Comparison of ENCODE assay signal across 14 cellular contexts in the genomic region with DNA sequence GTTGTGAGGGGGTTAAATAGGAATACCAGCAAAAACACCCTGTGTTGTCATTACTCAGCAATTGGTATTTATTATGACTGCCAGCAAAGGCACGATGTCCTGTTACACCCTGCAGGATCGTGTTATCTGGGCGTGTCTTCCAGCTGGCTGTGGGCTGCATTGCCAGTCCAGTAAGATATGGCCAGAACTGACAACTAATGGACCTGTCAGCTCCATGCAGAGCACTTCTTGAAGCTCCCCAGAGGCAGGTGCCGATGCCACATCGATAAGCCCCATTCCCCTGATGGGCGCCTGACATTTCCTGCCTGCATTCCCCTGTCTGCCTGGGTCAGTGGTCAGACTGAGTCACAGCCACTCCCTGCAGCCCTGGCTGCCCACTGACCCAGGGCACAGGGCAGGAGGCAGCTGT.
A peak's percentile ranks its signal among the peaks of the same experiment; 100 is the strongest.
DNase-seq lines count a peak whose midpoint lies in the region; ATAC-seq, FAIRE-seq and TF ChIP-seq lines count a peak whose summit lies in the region.
"Had no signal": no experiment of that assay in that cellular context is flagged by ENCODE, and none has a peak within 500 bp of the region (broad histone marks: within the 10 kb centered on the region; RNA-seq: fewer than 3 reads in every experiment).

No MANE protein-coding gene starts in this region.

- H3K4me1 ChIP-seq in astrocyte (ENCODE audit: insufficient read depth, low read length), result no peaks in the 10 kb centered on the region
- peaks cover 17% of the 10 kb centered on the region for H3K4me1 ChIP-seq in hepatocyte (ENCODE audit: insufficient read depth)
- H3K4me1 ChIP-seq: adrenal gland, SJSA1 had no signal

- H3K4me2 ChIP-seq in astrocyte (ENCODE audit: low read length) (no peak overlapping the region), hepatocyte (peak overlapping the region; percentile 13)

- H3K9me3 ChIP-seq in astrocyte (ENCODE audit: insufficient read depth, low read depth, low read length), result no peaks in the 10 kb centered on the region
- H3K9me3 ChIP-seq in hepatocyte (ENCODE audit: low read depth), result no peaks in the 10 kb centered on the region
- H3K9me3 ChIP-seq: adrenal gland, esophagus squamous epithelium, SJSA1 had no signal

- intact Hi-C loops in Right ventricle myocardium inferior (cut with DNase I) (no loop called here), cardiac septum (cut with DNase I) (no loop called here)

- H3K36me3 Mint-ChIP-seq in astrocyte (ENCODE audit: low read depth, unreplicated experiment), result no peaks in the 10 kb centered on the region
- H3K36me3 Mint-ChIP-seq: stimulated activated effector memory CD8-positive, alpha-beta T cell treated with anti-CD3 and anti-CD28 coated beads, Interleukin-12 subunit alpha, Interleukin-12 subunit beta, amount 100 ng/mL, for 72 hours had no signal

- DNase-seq in Right ventricle myocardium inferior (ENCODE audit: missing footprints), result no peak
- no peak for DNase-seq in cardiac septum (ENCODE audit: low spot score)
- DNase-seq in astrocyte (ENCODE audit: low read depth), result peak; percentile 18
- DNase-seq in hepatocyte (ENCODE audit: low spot score), result peak; percentile 51
- DNase-seq in central memory CD4-positive, alpha-beta T cell, result no peak
- no peak for DNase-seq in SKM-1 (lab: John Stamatoyannopoulos, UW; ENCODE audit: unreplicated experiment)
- DNase-seq: activated CD4-positive, alpha-beta memory T cell treated with anti-CD3 and anti-CD28 coated beads, Interleukin-2, amount 10 ng/mL, durations not matched to agents 7 days and 5 days; esophagus squamous epithelium; midbrain had no signal

- WGBS in hepatocyte (ENCODE audit: low lambda C conversion rate, missing lambda C conversion rate), result 24% methylated on average over 6 of the region's 6 CpGs

- H4K20me1 ChIP-seq in astrocyte (ENCODE audit: insufficient read depth, low read length), result no peaks in the 10 kb centered on the region
- H4K20me1 ChIP-seq in hepatocyte (ENCODE audit: insufficient read depth, poor library complexity, severe bottlenecking), result no peaks in the 10 kb centered on the region

- H3K9ac ChIP-seq in astrocyte (ENCODE audit: low read length), result no peak overlapping the region

- H3K79me2 ChIP-seq in astrocyte (ENCODE audit: insufficient read depth, low read length) (no peaks in the 10 kb centered on the region), hepatocyte (no peaks in the 10 kb centered on the region)

- H3K27me3 Mint-ChIP-seq in astrocyte (ENCODE audit: low read depth, unreplicated experiment), result peaks cover 23% of the 10 kb centered on the region

- H3K4me3 ChIP-seq in astrocyte (ENCODE audit: insufficient read depth, low read depth, low read length) (no peak overlapping the region), hepatocyte (no peak overlapping the region)
- H3K4me3 ChIP-seq: adrenal gland, esophagus squamous epithelium, SJSA1 had no signal

- H3K4me3 Mint-ChIP-seq in astrocyte (ENCODE audit: unreplicated experiment), result no peak overlapping the region
- H3K4me3 Mint-ChIP-seq: activated CD4-positive, alpha-beta memory T cell treated with anti-CD3 and anti-CD28 coated beads, Interleukin-2, amount 10 ng/mL, durations not matched to agents 7 days and 5 days; stimulated activated effector memory CD8-positive, alpha-beta T cell treated with anti-CD3 and anti-CD28 coated beads, Interleukin-12 subunit alpha, Interleukin-12 subunit beta, amount 100 ng/mL, for 72 hours had no signal

- H3K27me3 ChIP-seq in astrocyte (ENCODE audit: insufficient read depth, low read length) (peaks cover 3% of the 10 kb centered on the region), hepatocyte (no peaks in the 10 kb centered on the region)
- H3K27me3 ChIP-seq: adrenal gland, SJSA1 had no signal

- no peak for TF ChIP-seq CTCF in astrocyte (IDR thresholded peaks at IDR 0.05; ENCODE audit: insufficient read depth, low read depth, low read length)
- TF ChIP-seq CTCF in hepatocyte (IDR thresholded peaks at IDR 0.05; ENCODE audit: poor library complexity), result no peak

- H3K4me1 Mint-ChIP-seq in astrocyte (ENCODE audit: low read depth, unreplicated experiment), result peaks cover 24% of the 10 kb centered on the region
- H3K4me1 Mint-ChIP-seq: activated CD4-positive, alpha-beta memory T cell treated with anti-CD3 and anti-CD28 coated beads, Interleukin-2, amount 10 ng/mL, durations not matched to agents 7 days and 5 days had no signal

- no peak overlapping the region for H3K27ac ChIP-seq in astrocyte (ENCODE audit: low read depth, low read length)
- peak overlapping the region; percentile 63 for H3K27ac ChIP-seq in hepatocyte
- H3K27ac ChIP-seq: adrenal gland, esophagus squamous epithelium, SJSA1 had no signal

- peak overlapping the region; percentile 70 for H3K27ac Mint-ChIP-seq in astrocyte (ENCODE audit: unreplicated experiment)
- H3K27ac Mint-ChIP-seq: activated CD4-positive, alpha-beta memory T cell treated with anti-CD3 and anti-CD28 coated beads, Interleukin-2, amount 10 ng/mL, durations not matched to agents 7 days and 5 days; stimulated activated effector memory CD8-positive, alpha-beta T cell treated with anti-CD3 and anti-CD28 coated beads, Interleukin-12 subunit alpha, Interleukin-12 subunit beta, amount 100 ng/mL, for 72 hours had no signal

- no peak overlapping the region for H2AFZ ChIP-seq in astrocyte (ENCODE audit: low read depth, low read length)
- H2AFZ ChIP-seq in hepatocyte, result no peak overlapping the region

- H3K9me2 ChIP-seq in hepatocyte (replicated peaks; ENCODE audit: insufficient read depth), result no peaks in the 10 kb centered on the region

- peak; percentile 81 for ATAC-seq in Right ventricle myocardium inferior
- no peak for ATAC-seq in HG02938 (IDR thresholded peaks at IDR 0.05; ENCODE audit: unreplicated experiment)
- no peak for ATAC-seq in HG03175 (IDR thresholded peaks at IDR 0.05; ENCODE audit: unreplicated experiment)
- ATAC-seq: stimulated activated effector memory CD8-positive, alpha-beta T cell treated with anti-CD3 and anti-CD28 coated beads, Interleukin-12 subunit alpha, Interleukin-12 subunit beta, amount 100 ng/mL, for 72 hours had no signal

- no peaks in the 10 kb centered on the region for H3K9me3 Mint-ChIP-seq in astrocyte (ENCODE audit: unreplicated experiment)
- H3K9me3 Mint-ChIP-seq: activated CD4-positive, alpha-beta memory T cell treated with anti-CD3 and anti-CD28 coated beads, Interleukin-2, amount 10 ng/mL, durations not matched to agents 7 days and 5 days; stimulated activated effector memory CD8-positive, alpha-beta T cell treated with anti-CD3 and anti-CD28 coated beads, Interleukin-12 subunit alpha, Interleukin-12 subunit beta, amount 100 ng/mL, for 72 hours had no signal

- H3K36me3 ChIP-seq in astrocyte (ENCODE audit: insufficient read depth, low read length) (no peaks in the 10 kb centered on the region), hepatocyte (replicated peaks; ENCODE audit: insufficient read depth, low read depth) (no peaks in the 10 kb centered on the region)
- H3K36me3 ChIP-seq: adrenal gland, esophagus squamous epithelium, SJSA1 had no signal

- FAIRE-seq in astrocyte (lab: Jason Lieb, UNC), result no peak

Comparison
In these comparisons a context has a peak if more than half of its experiments do, and no peak if none do; other contexts are left out.
1. DNase-seq: peak in astrocyte (single experiment) and hepatocyte (single experiment); none in Right ventricle myocardium inferior (single experiment), cardiac septum (single experiment), central memory CD4-positive, alpha-beta T cell (single experiment) and SKM-1 (single experiment).